27 cellular contexts compared by ENCODE assay signal in the genomic region with DNA sequence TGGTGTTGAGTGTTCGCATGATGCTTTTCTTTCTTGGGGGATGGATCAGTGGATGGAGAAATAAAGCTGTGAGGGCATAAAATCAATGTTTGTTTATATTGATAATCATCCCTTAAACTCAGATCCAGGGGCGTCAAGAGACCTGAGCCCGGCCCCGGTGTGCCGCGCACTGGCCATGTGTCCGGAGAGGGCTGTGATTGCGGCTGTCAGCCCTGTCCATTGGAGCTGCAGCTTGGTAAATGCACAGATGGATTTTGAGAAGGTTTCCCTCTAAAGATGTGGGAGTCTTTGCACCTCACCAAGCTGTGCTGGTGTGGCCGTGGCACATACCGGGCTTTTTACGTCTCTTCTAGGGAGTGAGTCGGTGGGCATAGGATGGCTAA. TPM values are rescaled to one million over a fixed set of nuclear protein-coding genes. Genes with fewer than 3 reads are reported as not detected.
DNase-seq lines count a peak whose midpoint lies in the region; ATAC-seq, FAIRE-seq and TF ChIP-seq lines count a peak whose summit lies in the region.
"Had no signal": no experiment of that assay in that cellular context is flagged by ENCODE, and none has a peak within 500 bp of the region (broad histone marks: within the 10 kb centered on the region; RNA-seq: fewer than 3 reads in every experiment).

No MANE protein-coding gene starts in this region.

- H3K9me3 Mint-ChIP-seq in activated CD4-positive, alpha-beta T cell treated with anti-CD3 and anti-CD28 coated beads, Interleukin-2, amount 10 ng/mL, durations not matched to agents 7 days and 5 days = no peaks in the 10 kb centered on the region
- no peaks in the 10 kb centered on the region for H3K9me3 Mint-ChIP-seq in CD8-positive, alpha-beta memory T cell
- H3K9me3 Mint-ChIP-seq in activated T-helper 17 cell treated with anti-CD3 and anti-CD28 coated beads, Interleukin-2, amount 50 U/mL, for 72 hours = no peaks in the 10 kb centered on the region

- POLR2A ChIA-PET in activated CD4-positive, alpha-beta T cell treated with anti-CD3 and anti-CD28 coated beads, Interleukin-2, amount 10 ng/mL, durations not matched to agents 7 days and 5 days (lab: Charles Lee) = no interaction called here
- POLR2A ChIA-PET in CD8-positive, alpha-beta memory T cell (lab: Charles Lee) = interaction anchor here (0.6 kb wide), 1 partner anchor 340 kb away, joined by 3 read pairs; no protein-coding TSS in a partner anchor

- peak overlapping the region; percentile 80 for H3K4me3 Mint-ChIP-seq in activated CD4-positive, alpha-beta T cell treated with anti-CD3 and anti-CD28 coated beads, Interleukin-2, amount 10 ng/mL, durations not matched to agents 7 days and 5 days
- H3K4me3 Mint-ChIP-seq in CD8-positive, alpha-beta memory T cell = peak overlapping the region; percentile 28 to 92 (median 56)
- H3K4me3 Mint-ChIP-seq in activated T-helper 17 cell treated with anti-CD3 and anti-CD28 coated beads, Interleukin-2, amount 50 U/mL, for 72 hours = peak overlapping the region; percentile 88

- H3K27ac Mint-ChIP-seq in activated CD4-positive, alpha-beta T cell treated with anti-CD3 and anti-CD28 coated beads, Interleukin-2, amount 10 ng/mL, durations not matched to agents 7 days and 5 days = peak overlapping the region; percentile 63
- peak overlapping the region in 7 of 8 donors; percentile 26 to 93 (median 81) for H3K27ac Mint-ChIP-seq in CD8-positive, alpha-beta memory T cell
- H3K27ac Mint-ChIP-seq in activated T-helper 17 cell treated with anti-CD3 and anti-CD28 coated beads, Interleukin-2, amount 50 U/mL, for 72 hours = no peak overlapping the region
- H3K27ac Mint-ChIP-seq: activated CD8-positive, alpha-beta memory T cell treated with anti-CD3 and anti-CD28 coated beads, Interleukin-2, amount 10 ng/mL, durations not matched to agents 7 days and 5 days had no signal

- no peaks in the 10 kb centered on the region for H3K9me3 ChIP-seq in CD8-positive, alpha-beta memory T cell (ENCODE audit: low read length)
- H3K9me3 ChIP-seq in osteoblast (ENCODE audit: low read depth, low read length) = no peaks in the 10 kb centered on the region
- H3K9me3 ChIP-seq: A549, HAP-1, MG63, prostate gland had no signal

- peaks cover 17% of the 10 kb centered on the region for H3K79me2 ChIP-seq in osteoblast (ENCODE audit: insufficient read depth, low read length)

- peaks cover 26% of the 10 kb centered on the region for H3K36me3 Mint-ChIP-seq in activated CD4-positive, alpha-beta T cell treated with anti-CD3 and anti-CD28 coated beads, Interleukin-2, amount 10 ng/mL, durations not matched to agents 7 days and 5 days (ENCODE audit: low read depth)
- no peaks in the 10 kb centered on the region for H3K36me3 Mint-ChIP-seq in CD8-positive, alpha-beta memory T cell
- peaks cover 13% of the 10 kb centered on the region for H3K36me3 Mint-ChIP-seq in activated T-helper 17 cell treated with anti-CD3 and anti-CD28 coated beads, Interleukin-2, amount 50 U/mL, for 72 hours (ENCODE audit: low read depth)

- no peaks in the 10 kb centered on the region for H3K27me3 ChIP-seq in CD8-positive, alpha-beta memory T cell (ENCODE audit: insufficient read depth, low read length, poor library complexity, severe bottlenecking)
- H3K27me3 ChIP-seq in osteoblast (ENCODE audit: insufficient read depth, low read length) = no peaks in the 10 kb centered on the region
- H3K27me3 ChIP-seq: MG63 had no signal

- no peak overlapping the region for H3K4me3 ChIP-seq in CD8-positive, alpha-beta memory T cell (ENCODE audit: low read length)
- H3K4me3 ChIP-seq in osteoblast (ENCODE audit: insufficient read depth, low read length) = no peak overlapping the region
- H3K4me3 ChIP-seq: A549, HAP-1, MG63, prostate gland had no signal

- H3K4me1 Mint-ChIP-seq in activated CD4-positive, alpha-beta T cell treated with anti-CD3 and anti-CD28 coated beads, Interleukin-2, amount 10 ng/mL, durations not matched to agents 7 days and 5 days = peaks cover 84% of the 10 kb centered on the region
- H3K4me1 Mint-ChIP-seq in CD8-positive, alpha-beta memory T cell = peaks cover 72 to 80% (median 74%) of the 10 kb centered on the region in 3 donors
- peaks cover 29% of the 10 kb centered on the region for H3K4me1 Mint-ChIP-seq in activated T-helper 17 cell treated with anti-CD3 and anti-CD28 coated beads, Interleukin-2, amount 50 U/mL, for 72 hours

- H3K4me2 ChIP-seq in osteoblast (ENCODE audit: insufficient read depth, low read length) = no peak overlapping the region
- H3K4me2 ChIP-seq: A549 had no signal

- H3K27ac ChIP-seq in CD8-positive, alpha-beta memory T cell (ENCODE audit: low read depth, low read length) = no peak overlapping the region
- H3K27ac ChIP-seq in osteoblast (ENCODE audit: low read depth, low read length) = no peak overlapping the region
- H3K27ac ChIP-seq: A549, prostate gland, WERI-Rb-1 had no signal

- no peak for FAIRE-seq in HTR-8/SVneo (lab: Jason Lieb, UNC)
- FAIRE-seq: A549, colon, endometrium, urothelium cell line had no signal

- H3K4me1 ChIP-seq in CD8-positive, alpha-beta memory T cell (ENCODE audit: insufficient read depth, low read length) = peaks cover 78% of the 10 kb centered on the region
- H3K4me1 ChIP-seq in osteoblast (ENCODE audit: insufficient read depth, low read length) = peaks cover 24% of the 10 kb centered on the region
- H3K4me1 ChIP-seq: HAP-1 had no signal

- no peaks in the 10 kb centered on the region for H3K36me3 ChIP-seq in CD8-positive, alpha-beta memory T cell (ENCODE audit: insufficient read depth, low read length)
- no peaks in the 10 kb centered on the region for H3K36me3 ChIP-seq in osteoblast (ENCODE audit: insufficient read depth, low read length)
- H3K36me3 ChIP-seq: prostate gland had no signal

- DNase-seq in activated CD4-positive, alpha-beta T cell treated with anti-CD3 and anti-CD28 coated beads, Interleukin-2, amount 10 ng/mL, durations not matched to agents 7 days and 5 days = no peak
- DNase-seq in activated CD4-positive, alpha-beta T cell treated with anti-CD3 and anti-CD28 coated beads, Interleukin-2, amount 50 U/mL, for 48 hours = no peak
- no peak for DNase-seq in CD8-positive, alpha-beta memory T cell
- DNase-seq in osteoblast (ENCODE audit: insufficient read length, low spot score, missing footprints) = peak; percentile 0
- no peak for DNase-seq in HTR-8/SVneo (ENCODE audit: insufficient read length, low spot score)
- DNase-seq in globus pallidus (ENCODE audit: low spot score) = no peak
- DNase-seq: activated CD8-positive, alpha-beta memory T cell treated with anti-CD3 and anti-CD28 coated beads, Interleukin-2, amount 10 ng/mL, durations not matched to agents 7 days and 5 days; activated naive CD4-positive, alpha-beta T cell treated with Interleukin-2 at 50 U/mL for 16 hours; C1 segment of cervical spinal cord; DMS53; islet precursor cell; MG63; NCI-H146; NCI-H2171 treated with DMSO at 0.1 percent for 48 hours; NCI-H526 treated with DMSO at 0.1 percent for 48 hours; Right ventricle myocardium superior; WERI-Rb-1 had no signal

- no peaks in the 10 kb centered on the region for H3K27me3 Mint-ChIP-seq in activated CD4-positive, alpha-beta T cell treated with anti-CD3 and anti-CD28 coated beads, Interleukin-2, amount 10 ng/mL, durations not matched to agents 7 days and 5 days
- H3K27me3 Mint-ChIP-seq in CD8-positive, alpha-beta memory T cell = no peaks in the 10 kb centered on the region
- H3K27me3 Mint-ChIP-seq in activated T-helper 17 cell treated with anti-CD3 and anti-CD28 coated beads, Interleukin-2, amount 50 U/mL, for 72 hours = no peaks in the 10 kb centered on the region
- H3K27me3 Mint-ChIP-seq: activated CD8-positive, alpha-beta memory T cell treated with anti-CD3 and anti-CD28 coated beads, Interleukin-2, amount 10 ng/mL, durations not matched to agents 7 days and 5 days had no signal

- CTCF ChIA-PET in activated CD4-positive, alpha-beta T cell treated with anti-CD3 and anti-CD28 coated beads, Interleukin-2, amount 10 ng/mL, durations not matched to agents 7 days and 5 days (lab: Charles Lee) = interaction anchor here (1.1 kb wide), 1 partner anchor 79 kb away, joined by 5 read pairs; no protein-coding TSS in a partner anchor
- CTCF ChIA-PET in CD8-positive, alpha-beta memory T cell (lab: Charles Lee) = no interaction called here

- no peak for TF ChIP-seq CTCF in osteoblast (IDR thresholded peaks at IDR 0.05; ENCODE audit: extremely low read depth, low read depth, low read length)

- no peaks in the 10 kb centered on the region for H4K20me1 ChIP-seq in osteoblast (ENCODE audit: insufficient read depth, low read length)

- no peak overlapping the region for H2AFZ ChIP-seq in osteoblast (ENCODE audit: low read length)

- ATAC-seq in activated T-helper 17 cell treated with anti-CD3 and anti-CD28 coated beads, Interleukin-2, amount 50 U/mL, for 72 hours (replicated peaks) = no peak
- no peak for ATAC-seq in HG02642 (IDR thresholded peaks at IDR 0.05; ENCODE audit: poor library complexity, unreplicated experiment)
- ATAC-seq: A549; activated CD8-positive, alpha-beta memory T cell treated with anti-CD3 and anti-CD28 coated beads, Interleukin-2, amount 10 ng/mL, durations not matched to agents 7 days and 5 days had no signal

RNA-seq across cellular contexts. Expression of a gene that starts 21.6 kb away (rescaled TPM):
- not detected for total RNA-seq in activated CD4-positive, alpha-beta T cell treated with anti-CD3 and anti-CD28 coated beads, Interleukin-2, amount 10 ng/mL, durations not matched to agents 7 days and 5 days
- not detected for total RNA-seq in CD8-positive, alpha-beta memory T cell
- polyA plus RNA-seq in CD8-positive, alpha-beta memory T cell = not detected
- not detected for total RNA-seq in activated T-helper 17 cell treated with anti-CD3 and anti-CD28 coated beads, Interleukin-2, amount 50 U/mL, for 72 hours
- total RNA-seq in osteoblast = not detected in 2 replicates
- total RNA-seq: activated CD8-positive, alpha-beta memory T cell treated with anti-CD3 and anti-CD28 coated beads, Interleukin-2, amount 10 ng/mL, durations not matched to agents 7 days and 5 days; skeletal muscle tissue; T-helper 1 cell treated with Interleukin-12 subunit alpha and Interleukin-12 subunit beta and Interleukin-4 antibody, amounts not matched to agents 30 ng/mL and 1 ng/mL, for 36 hours had no signal
- polyA plus RNA-seq: A549 had no signal
